In the genomic region with DNA sequence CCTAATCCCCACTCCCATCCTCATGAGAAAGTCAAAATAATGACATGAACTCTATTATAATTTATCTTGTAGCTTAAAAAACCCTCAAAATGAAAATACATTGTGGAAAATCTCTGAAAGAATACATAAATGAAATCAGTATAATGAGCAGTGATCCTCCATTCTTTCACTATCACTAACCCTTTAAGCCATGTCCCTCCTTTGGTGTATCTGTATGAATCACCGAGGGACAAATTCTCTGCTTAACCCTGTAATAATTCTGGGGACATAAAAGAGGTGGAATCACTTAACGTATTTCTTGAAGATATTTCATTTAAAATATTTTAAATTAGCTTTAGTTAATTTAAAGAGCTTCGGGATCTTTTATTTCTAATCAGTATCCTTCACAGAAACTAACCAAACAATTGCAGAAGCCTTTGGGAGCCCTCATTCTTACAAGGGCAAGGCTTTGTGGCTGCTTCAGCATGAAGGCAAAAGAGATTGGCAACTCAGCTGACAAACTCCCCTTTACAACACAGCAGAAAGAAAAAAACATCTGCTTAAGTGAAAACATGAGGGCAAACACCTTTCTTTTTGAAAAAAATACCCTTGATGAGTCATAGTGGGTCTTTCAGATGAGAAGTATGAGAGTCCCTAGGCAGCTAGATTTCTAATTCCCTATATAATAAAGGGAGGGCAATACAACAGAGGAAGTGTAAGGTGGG, we compare ENCODE assay signal across 10 cellular contexts. TPM values are rescaled to one million over a fixed set of nuclear protein-coding genes. Genes with fewer than 3 reads are reported as not detected.
DNase-seq lines count a peak whose midpoint lies in the region; ATAC-seq, FAIRE-seq and TF ChIP-seq lines count a peak whose summit lies in the region.
"Had no signal": no experiment of that assay in that cellular context is flagged by ENCODE, and none has a peak within 500 bp of the region (broad histone marks: within the 10 kb centered on the region; RNA-seq: fewer than 3 reads in every experiment).

No MANE protein-coding gene starts in this region.

- POLR2A ChIA-PET in A549 (lab: Yijun Ruan, JAX) (no interaction called here), RWPE1 (lab: Yijun Ruan, JAX; ENCODE audit: low non-redundant PET) (no interaction called here)

- H3K27ac ChIP-seq in A549 (no peak overlapping the region), right atrium auricular region (no peak overlapping the region), RWPE1 (no peak overlapping the region)
- H3K27ac ChIP-seq: skin epidermis had no signal

- no peaks in the 10 kb centered on the region for H3K27me3 ChIP-seq in right atrium auricular region

- H3K4me3 ChIP-seq in A549 (no peak overlapping the region), right atrium auricular region (no peak overlapping the region)
- H3K4me3 ChIP-seq: skin epidermis had no signal

- TF ChIP-seq EP300 in A549 (IDR thresholded peaks at IDR 0.05), result no peak

- H3K4me2 ChIP-seq in A549, result no peak overlapping the region

- FAIRE-seq in A549 (lab: Jason Lieb, UNC), result no peak
- FAIRE-seq: frontal cortex had no signal

- WGBS in A549 (ENCODE audit: missing lambda C conversion rate), result 63% methylated on average over 3 of the region's 3 CpGs

- H3K4me1 ChIP-seq in A549 (no peaks in the 10 kb centered on the region), right atrium auricular region (no peaks in the 10 kb centered on the region)

- ATAC-seq in A549, result no peak
- ATAC-seq in GM19035 (IDR thresholded peaks at IDR 0.05; ENCODE audit: unreplicated experiment), result peak; percentile 98
- ATAC-seq in HG02623 (IDR thresholded peaks at IDR 0.05; ENCODE audit: unreplicated experiment), result peak; percentile 94
- peak; percentile 90 for ATAC-seq in HG03469 (IDR thresholded peaks at IDR 0.05; ENCODE audit: unreplicated experiment)

- H3K9me3 ChIP-seq in A549 (no peaks in the 10 kb centered on the region), right atrium auricular region (no peaks in the 10 kb centered on the region)

- no peaks in the 10 kb centered on the region for H3K36me3 ChIP-seq in right atrium auricular region

- no peak for DNase-seq in A549 (ENCODE audit: low read depth in 1 of 2, low spot score in 1 of 2)
- DNase-seq in NCI-H1436 treated with DMSO at 0.1 percent for 48 hours (lab: John Stamatoyannopoulos, UW), result no peak
- DNase-seq in right atrium auricular region (ENCODE audit: low spot score), result no peak
- DNase-seq in NCI-H1417 treated with DMSO at 0.1 percent for 48 hours (lab: John Stamatoyannopoulos, UW), result no peak
- DNase-seq in RWPE1 (ENCODE audit: low spot score), result no peak

- TF ChIP-seq POLR2A in A549 (IDR thresholded peaks at IDR 0.05; ENCODE audit: low read length), result no peak

- TF ChIP-seq RAD21 in A549 (conservative IDR thresholded peaks at IDR 0.05 in 1 of 2, IDR thresholded peaks at IDR 0.05 in 1 of 2), result no peak

- no peak for TF ChIP-seq CTCF in A549 (IDR thresholded peaks at IDR 0.05)
- no peak for TF ChIP-seq CTCF in right atrium auricular region (IDR thresholded peaks at IDR 0.05)
- no peak for TF ChIP-seq CTCF in RWPE1 (conservative IDR thresholded peaks at IDR 0.05; ENCODE audit: low read depth)

- CTCF ChIA-PET in A549 (lab: Yijun Ruan, JAX), result interaction anchor here (0.7 kb wide), 1 partner anchor 1209 kb away, joined by 4 read pairs; no protein-coding TSS in a partner anchor
- CTCF ChIA-PET in RWPE1 (lab: Yijun Ruan, JAX), result interaction anchor here (0.5 kb wide), 1 partner anchor 220 kb away, joined by 3 read pairs; no protein-coding TSS in a partner anchor

TF ChIP-seq in A549, 52 proteins besides CTCF, POLR2A, EP300 and RAD21:
- TF ChIP-seq JUN (IDR thresholded peaks at IDR 0.05) (no peak), FOXS1 (CRISPR knock-in tag; IDR thresholded peaks at IDR 0.05) (no peak), FOSL2 (IDR thresholded peaks at IDR 0.05) (no peak), FOSL2 (CRISPR knock-in tag; IDR thresholded peaks at IDR 0.05) (0 out of 2 replicates have a peak, but pooled peaks have one; percentile 30), FOSB (CRISPR knock-in tag; IDR thresholded peaks at IDR 0.05) (no peak), NPAS2 (CRISPR knock-in tag; IDR thresholded peaks at IDR 0.05; ENCODE audit: borderline replicate concordance) (no peak), SREBF2 (IDR thresholded peaks at IDR 0.05) (no peak), MYC (IDR thresholded peaks at IDR 0.05; ENCODE audit: borderline replicate concordance, low read length) (no peak), ESRRA (IDR thresholded peaks at IDR 0.05; ENCODE audit: borderline replicate concordance, low read length) (no peak)

RNA-seq across cellular contexts. Expression of a gene that starts 44.0 kb away (rescaled TPM):
- polyA plus RNA-seq in A549 (2011; rRNA removed) (145 and 170 TPM in 2 replicates), A549 (2017; fragmentation: RNase III; extraction: RNeasy Plus Mini Kit Qiagen cat#74134 plus additional on column Dnase treatment) (53.1 to 57.1 TPM (median 54.2 TPM) in 3 replicates)
- polyA plus RNA-seq in A549 (2012; cell fraction: cytosol; rRNA removed), result 15.0 and 15.4 TPM in 2 replicates
- 17.2 and 18.6 TPM in 2 replicates for polyA plus RNA-seq in A549 (2012; cell fraction: nucleus; rRNA removed)
- polyA minus RNA-seq in A549 (2011; rRNA and poly(A)+ RNA removed), result 67.2 and 68.7 TPM in 2 replicates
- total RNA-seq in right atrium auricular region, result 10 to 100 TPM in 1 of 2 donors, 1 to 10 TPM in 1; 3.3 to 16.5 TPM

Comparison
In these comparisons a context has a peak if more than half of its experiments do, and no peak if none do; other contexts are left out.
1. ATAC-seq: peak in GM19035 (single experiment), HG02623 (single experiment) and HG03469 (single experiment); none in A549 (0 of 2).